26 cellular contexts compared by ENCODE assay signal in the genomic region with DNA sequence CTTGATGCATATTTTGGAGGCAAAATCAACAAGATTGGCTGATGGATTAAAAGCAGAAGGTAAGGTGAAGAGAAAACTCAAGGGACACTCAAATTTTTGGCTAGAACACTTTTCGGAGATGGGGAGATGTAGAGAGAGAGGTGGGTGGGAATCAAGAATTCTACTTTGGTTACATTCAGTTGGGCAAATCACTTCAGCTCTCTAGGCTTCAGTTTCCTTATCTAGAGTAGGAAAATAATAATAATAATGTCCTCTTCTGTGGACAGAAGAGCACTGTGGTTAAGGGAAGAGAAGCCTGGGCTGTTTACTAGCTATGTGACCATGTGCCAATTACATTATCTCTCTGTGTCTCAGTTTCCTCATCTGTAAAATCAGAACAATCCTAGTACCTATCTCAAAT. TPM values are rescaled to one million over a fixed set of nuclear protein-coding genes. Genes with fewer than 3 reads are reported as not detected.
"Had no signal": no experiment of that assay in that cellular context is flagged by ENCODE, and none has a peak within 500 bp of the region (broad histone marks: within the 10 kb centered on the region; RNA-seq: fewer than 3 reads in every experiment).

No MANE protein-coding gene starts in this region.

- H3K36me3 ChIP-seq: brain microvascular endothelial cell had no signal

- H3K4me2 ChIP-seq: smooth muscle cell had no signal

- H3K4me3 ChIP-seq: smooth muscle cell had no signal

- H3K27ac Mint-ChIP-seq: activated B cell treated with CpG ODN at 0.5 μM for 24 hours; activated CD4-positive, alpha-beta memory T cell treated with anti-CD3 and anti-CD28 coated beads for 36 hours; activated CD4-positive, alpha-beta T cell treated with anti-CD3 and anti-CD28 coated beads for 36 hours; activated naive CD4-positive, alpha-beta T cell treated with anti-CD3 and anti-CD28 coated beads for 36 hours; stimulated activated memory B cell treated with anti-CD40 and anti-IgM and Interleukin-4, amounts not matched to agents 10 μg/mL and 1 μg/mL and 100 μg/mL, for 72 hours; type B pancreatic cell had no signal

- H3K27ac ChIP-seq: brain microvascular endothelial cell, foreskin keratinocyte had no signal

- ATAC-seq: activated CD4-positive, alpha-beta T cell treated with anti-CD3 and anti-CD28 coated beads for 36 hours; activated T-cell treated with anti-CD3 and anti-CD28 coated beads, Interleukin-2, amount 50 U/mL, for 72 hours; foreskin keratinocyte; sciatic nerve; stimulated activated memory B cell treated with anti-CD40 and anti-IgM and Interleukin-4, amounts not matched to agents 10 μg/mL and 1 μg/mL and 100 μg/mL, for 72 hours had no signal

- DNase-seq: activated B cell treated with CpG ODN at 0.5 μM for 24 hours; activated CD4-positive, alpha-beta memory T cell treated with anti-CD3 and anti-CD28 coated beads for 36 hours; activated CD4-positive, alpha-beta T cell treated with anti-CD3 and anti-CD28 coated beads for 36 hours; activated effector memory CD4-positive, alpha-beta T cell treated with Interleukin-2 at 50 U/mL for 16 hours; activated naive CD4-positive, alpha-beta T cell treated with anti-CD3 and anti-CD28 coated beads for 36 hours; activated T-cell treated with anti-CD3 and anti-CD28 coated beads, Interleukin-2, amount 50 U/mL, for 72 hours; aorta; brain microvascular endothelial cell; caudate nucleus; effector memory CD4-positive, alpha-beta T cell; foreskin keratinocyte; immature natural killer cell; mammary epithelial cell; occipital lobe; posterior cingulate gyrus; stimulated activated CD4-positive, alpha-beta T cell treated with anti-CD3 and anti-CD28 coated beads, Interleukin-15, amount 100 ng/mL, for 24 hours; T-helper 1 cell; T-helper 9 cell had no signal

- H3K4me3 Mint-ChIP-seq: activated B cell treated with CpG ODN at 0.5 μM for 24 hours; activated CD4-positive, alpha-beta memory T cell treated with anti-CD3 and anti-CD28 coated beads for 36 hours; activated CD4-positive, alpha-beta T cell treated with anti-CD3 and anti-CD28 coated beads for 36 hours; activated naive CD4-positive, alpha-beta T cell treated with anti-CD3 and anti-CD28 coated beads for 36 hours; activated T-cell treated with anti-CD3 and anti-CD28 coated beads, Interleukin-2, amount 50 U/mL, for 72 hours; immature natural killer cell; neural crest cell; stimulated activated memory B cell treated with anti-CD40 and anti-IgM and Interleukin-4, amounts not matched to agents 10 μg/mL and 1 μg/mL and 100 μg/mL, for 72 hours; type B pancreatic cell had no signal

- H3K4me1 Mint-ChIP-seq: activated B cell treated with CpG ODN at 0.5 μM for 24 hours; neural crest cell; stimulated activated memory B cell treated with anti-CD40 and anti-IgM and Interleukin-4, amounts not matched to agents 10 μg/mL and 1 μg/mL and 100 μg/mL, for 72 hours had no signal

- H3K27me3 ChIP-seq: brain microvascular endothelial cell had no signal

- H3K9me3 Mint-ChIP-seq: activated B cell treated with CpG ODN at 0.5 μM for 24 hours, immature natural killer cell, neural crest cell, type B pancreatic cell had no signal

- H3K27me3 Mint-ChIP-seq: activated CD4-positive, alpha-beta memory T cell treated with anti-CD3 and anti-CD28 coated beads for 36 hours; activated CD4-positive, alpha-beta T cell treated with anti-CD3 and anti-CD28 coated beads for 36 hours had no signal

- H3K4me1 ChIP-seq: foreskin keratinocyte had no signal

- H3K36me3 Mint-ChIP-seq: stimulated activated memory B cell treated with anti-CD40 and anti-IgM and Interleukin-4, amounts not matched to agents 10 μg/mL and 1 μg/mL and 100 μg/mL, for 72 hours; type B pancreatic cell had no signal

RNA-seq across cellular contexts. Expression of a gene that starts 23.4 kb away (rescaled TPM):
- total RNA-seq: activated B cell treated with CpG ODN at 0.5 μM for 24 hours, aorta, glomerular endothelial cell, neural crest cell, sciatic nerve, temporal lobe had no signal

RNA-seq across cellular contexts. Expression of a gene that starts 34.2 kb away (rescaled TPM):
- total RNA-seq: activated CD4-positive, alpha-beta T cell treated with anti-CD3 and anti-CD28 coated beads for 36 hours; foreskin keratinocyte; glomerular endothelial cell; myocyte had no signal
- polyA plus RNA-seq: foreskin keratinocyte, smooth muscle cell had no signal
